In the genomic region with DNA sequence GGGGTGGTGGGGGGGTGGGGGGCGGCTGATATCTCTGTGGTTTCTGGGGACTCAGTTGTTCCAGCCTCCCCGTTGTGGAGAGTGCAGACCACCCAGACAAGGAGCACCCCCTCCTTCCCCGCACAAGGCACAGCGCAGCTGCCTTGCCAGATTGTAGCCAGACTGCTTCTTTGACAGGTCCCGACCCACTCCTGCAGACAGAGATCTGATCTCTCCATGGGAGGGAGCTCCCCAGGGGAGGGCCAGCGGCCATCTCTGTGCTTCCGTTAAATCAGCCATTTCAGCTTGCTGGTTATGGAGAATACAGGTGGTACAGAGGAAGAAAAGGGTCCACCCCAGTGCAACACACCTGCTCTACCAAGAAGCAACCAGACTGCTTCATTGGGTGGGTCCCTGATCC, we compare ENCODE assay signal across 17 cellular contexts.
DNase-seq lines count a peak whose midpoint lies in the region; ATAC-seq and TF ChIP-seq lines count a peak whose summit lies in the region.
"Had no signal": no experiment of that assay in that cellular context is flagged by ENCODE, and none has a peak within 500 bp of the region (broad histone marks: within the 10 kb centered on the region; RNA-seq: fewer than 3 reads in every experiment).

No MANE protein-coding gene starts in this region.

- no peaks in the 10 kb centered on the region for H3K27me3 Mint-ChIP-seq in WTC11 (ENCODE audit: low read depth)

- peaks cover 28% of the 10 kb centered on the region for H3K36me3 Mint-ChIP-seq in WTC11

- H3K27ac ChIP-seq in heart right ventricle, result no peak overlapping the region
- H3K27ac ChIP-seq: BLaER1, SJSA1 had no signal

- no peak overlapping the region for H3K4me3 ChIP-seq in heart right ventricle
- H3K4me3 ChIP-seq: BLaER1, HAP-1, SJSA1 had no signal

- no peak for TF ChIP-seq CTCF in heart right ventricle (IDR thresholded peaks at IDR 0.05)
- TF ChIP-seq CTCF in WTC11 (IDR thresholded peaks at IDR 0.05), result no peak
- no peak for TF ChIP-seq CTCF in GM20000 (IDR thresholded peaks at IDR 0.05; ENCODE audit: extremely low read depth, missing control alignments)

- H3K4me1 ChIP-seq in heart right ventricle, result peaks cover 0 to 9% (median 0%) of the 10 kb centered on the region in 9 donors
- H3K4me1 ChIP-seq: BLaER1, SJSA1 had no signal

- H3K9me3 Mint-ChIP-seq in WTC11, result peaks cover 18% of the 10 kb centered on the region

- H3K27me3 ChIP-seq in heart right ventricle, result no peaks in the 10 kb centered on the region
- H3K27me3 ChIP-seq: SJSA1 had no signal

- WGBS in heart right ventricle, 2 donors, result 54 to 67% methylated on average over 5 to 7 of the region's 7 CpGs

- H3K9me3 ChIP-seq in heart right ventricle, result peaks cover 0 to 17% (median 10%) of the 10 kb centered on the region in 11 donors
- H3K9me3 ChIP-seq: HAP-1, SJSA1 had no signal

- H3K36me3 ChIP-seq in heart right ventricle, result peaks cover 0 to 7% (median 0%) of the 10 kb centered on the region in 9 donors
- H3K36me3 ChIP-seq: HAP-1, SJSA1 had no signal

- POLR2A ChIA-PET in WTC11 (lab: Charles Lee), result interaction anchor here (0.6 kb wide), 1 partner anchor 81 kb away, joined by 3 read pairs; no protein-coding TSS in a partner anchor

- DNase-seq in heart right ventricle, result no peak
- DNase-seq in cardiac septum (ENCODE audit: low spot score), result no peak
- DNase-seq in OCI-M1 (lab: John Stamatoyannopoulos, UW), result peak; percentile 87
- DNase-seq in WTC11 (ENCODE audit: low spot score), result peak; percentile 8
- peak; percentile 12 for DNase-seq in iPS-NIHi7 (ENCODE audit: extremely low spot score)
- DNase-seq in GM20000 (ENCODE audit: low spot score), result no peak
- DNase-seq: DMS79 treated with DMSO at 0.1 percent for 48 hours, NCI-H1105, NCI-H1694 treated with DMSO at 0.1 percent for 48 hours, NCI-H2107, NCI-H226, NCI-H524 had no signal

- peaks cover 25% of the 10 kb centered on the region for H3K4me1 Mint-ChIP-seq in WTC11

- ATAC-seq in heart right ventricle (peak in 5 of 8 donors; percentile 15 to 69 (median 24)), WTC11 (peak; percentile 46; the same call in 1 of the 2 replicates), GM18870 (IDR thresholded peaks at IDR 0.05; ENCODE audit: unreplicated experiment) (no peak)
- no peak for ATAC-seq in activated CD4-positive, CD25-positive, alpha-beta regulatory T cell treated with anti-CD3 and anti-CD28 coated beads, Interleukin-2, amount 50 U/mL, for 24 hours

- no peak overlapping the region for H3K27ac Mint-ChIP-seq in WTC11

- CTCF ChIA-PET in WTC11 (lab: Charles Lee), result interaction anchor here (1.2 kb wide), 1 partner anchor 81 kb away, joined by 3 read pairs; a partner anchor contains a TSS

- H3K4me3 Mint-ChIP-seq in WTC11, result no peak overlapping the region

- intact Hi-C loops in heart right ventricle (cut with DNase I) (no loop called here), cardiac septum (cut with DNase I) (no loop called here)

TF ChIP-seq in WTC11, 78 proteins besides CTCF, POLR2A, EP300 and RAD21:
- TF ChIP-seq CREB1 (CRISPR knock-in tag; IDR thresholded peaks at IDR 0.05), result no peak
- no peak for TF ChIP-seq SMAD4 (CRISPR knock-in tag; IDR thresholded peaks at IDR 0.05)
- TF ChIP-seq, protein P1, sequence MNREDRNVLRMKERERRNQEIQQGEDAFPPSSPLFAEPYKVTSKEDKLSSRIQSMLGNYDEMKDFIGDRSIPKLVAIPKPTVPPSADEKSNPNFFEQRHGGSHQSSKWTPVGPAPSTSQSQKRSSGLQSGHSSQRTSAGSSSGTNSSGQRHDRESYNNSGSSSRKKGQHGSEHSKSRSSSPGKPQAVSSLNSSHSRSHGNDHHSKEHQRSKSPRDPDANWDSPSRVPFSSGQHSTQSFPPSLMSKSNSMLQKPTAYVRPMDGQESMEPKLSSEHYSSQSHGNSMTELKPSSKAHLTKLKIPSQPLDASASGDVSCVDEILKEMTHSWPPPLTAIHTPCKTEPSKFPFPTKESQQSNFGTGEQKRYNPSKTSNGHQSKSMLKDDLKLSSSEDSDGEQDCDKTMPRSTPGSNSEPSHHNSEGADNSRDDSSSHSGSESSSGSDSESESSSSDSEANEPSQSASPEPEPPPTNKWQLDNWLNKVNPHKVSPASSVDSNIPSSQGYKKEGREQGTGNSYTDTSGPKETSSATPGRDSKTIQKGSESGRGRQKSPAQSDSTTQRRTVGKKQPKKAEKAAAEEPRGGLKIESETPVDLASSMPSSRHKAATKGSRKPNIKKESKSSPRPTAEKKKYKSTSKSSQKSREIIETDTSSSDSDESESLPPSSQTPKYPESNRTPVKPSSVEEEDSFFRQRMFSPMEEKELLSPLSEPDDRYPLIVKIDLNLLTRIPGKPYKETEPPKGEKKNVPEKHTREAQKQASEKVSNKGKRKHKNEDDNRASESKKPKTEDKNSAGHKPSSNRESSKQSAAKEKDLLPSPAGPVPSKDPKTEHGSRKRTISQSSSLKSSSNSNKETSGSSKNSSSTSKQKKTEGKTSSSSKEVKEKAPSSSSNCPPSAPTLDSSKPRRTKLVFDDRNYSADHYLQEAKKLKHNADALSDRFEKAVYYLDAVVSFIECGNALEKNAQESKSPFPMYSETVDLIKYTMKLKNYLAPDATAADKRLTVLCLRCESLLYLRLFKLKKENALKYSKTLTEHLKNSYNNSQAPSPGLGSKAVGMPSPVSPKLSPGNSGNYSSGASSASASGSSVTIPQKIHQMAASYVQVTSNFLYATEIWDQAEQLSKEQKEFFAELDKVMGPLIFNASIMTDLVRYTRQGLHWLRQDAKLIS (CRISPR knock-in tag; IDR thresholded peaks at IDR 0.05; ENCODE audit: borderline replicate concordance), result no peak
- TF ChIP-seq JAZF1 (CRISPR knock-in tag; IDR thresholded peaks at IDR 0.05), result no peak
- TF ChIP-seq, protein P2, sequence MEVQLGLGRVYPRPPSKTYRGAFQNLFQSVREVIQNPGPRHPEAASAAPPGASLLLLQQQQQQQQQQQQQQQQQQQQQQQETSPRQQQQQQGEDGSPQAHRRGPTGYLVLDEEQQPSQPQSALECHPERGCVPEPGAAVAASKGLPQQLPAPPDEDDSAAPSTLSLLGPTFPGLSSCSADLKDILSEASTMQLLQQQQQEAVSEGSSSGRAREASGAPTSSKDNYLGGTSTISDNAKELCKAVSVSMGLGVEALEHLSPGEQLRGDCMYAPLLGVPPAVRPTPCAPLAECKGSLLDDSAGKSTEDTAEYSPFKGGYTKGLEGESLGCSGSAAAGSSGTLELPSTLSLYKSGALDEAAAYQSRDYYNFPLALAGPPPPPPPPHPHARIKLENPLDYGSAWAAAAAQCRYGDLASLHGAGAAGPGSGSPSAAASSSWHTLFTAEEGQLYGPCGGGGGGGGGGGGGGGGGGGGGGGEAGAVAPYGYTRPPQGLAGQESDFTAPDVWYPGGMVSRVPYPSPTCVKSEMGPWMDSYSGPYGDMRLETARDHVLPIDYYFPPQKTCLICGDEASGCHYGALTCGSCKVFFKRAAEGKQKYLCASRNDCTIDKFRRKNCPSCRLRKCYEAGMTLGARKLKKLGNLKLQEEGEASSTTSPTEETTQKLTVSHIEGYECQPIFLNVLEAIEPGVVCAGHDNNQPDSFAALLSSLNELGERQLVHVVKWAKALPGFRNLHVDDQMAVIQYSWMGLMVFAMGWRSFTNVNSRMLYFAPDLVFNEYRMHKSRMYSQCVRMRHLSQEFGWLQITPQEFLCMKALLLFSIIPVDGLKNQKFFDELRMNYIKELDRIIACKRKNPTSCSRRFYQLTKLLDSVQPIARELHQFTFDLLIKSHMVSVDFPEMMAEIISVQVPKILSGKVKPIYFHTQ (CRISPR knock-in tag; IDR thresholded peaks at IDR 0.05), result no peak
- TF ChIP-seq MYBL2 (CRISPR knock-in tag; IDR thresholded peaks at IDR 0.05), result no peak
- TF ChIP-seq, protein P3, sequence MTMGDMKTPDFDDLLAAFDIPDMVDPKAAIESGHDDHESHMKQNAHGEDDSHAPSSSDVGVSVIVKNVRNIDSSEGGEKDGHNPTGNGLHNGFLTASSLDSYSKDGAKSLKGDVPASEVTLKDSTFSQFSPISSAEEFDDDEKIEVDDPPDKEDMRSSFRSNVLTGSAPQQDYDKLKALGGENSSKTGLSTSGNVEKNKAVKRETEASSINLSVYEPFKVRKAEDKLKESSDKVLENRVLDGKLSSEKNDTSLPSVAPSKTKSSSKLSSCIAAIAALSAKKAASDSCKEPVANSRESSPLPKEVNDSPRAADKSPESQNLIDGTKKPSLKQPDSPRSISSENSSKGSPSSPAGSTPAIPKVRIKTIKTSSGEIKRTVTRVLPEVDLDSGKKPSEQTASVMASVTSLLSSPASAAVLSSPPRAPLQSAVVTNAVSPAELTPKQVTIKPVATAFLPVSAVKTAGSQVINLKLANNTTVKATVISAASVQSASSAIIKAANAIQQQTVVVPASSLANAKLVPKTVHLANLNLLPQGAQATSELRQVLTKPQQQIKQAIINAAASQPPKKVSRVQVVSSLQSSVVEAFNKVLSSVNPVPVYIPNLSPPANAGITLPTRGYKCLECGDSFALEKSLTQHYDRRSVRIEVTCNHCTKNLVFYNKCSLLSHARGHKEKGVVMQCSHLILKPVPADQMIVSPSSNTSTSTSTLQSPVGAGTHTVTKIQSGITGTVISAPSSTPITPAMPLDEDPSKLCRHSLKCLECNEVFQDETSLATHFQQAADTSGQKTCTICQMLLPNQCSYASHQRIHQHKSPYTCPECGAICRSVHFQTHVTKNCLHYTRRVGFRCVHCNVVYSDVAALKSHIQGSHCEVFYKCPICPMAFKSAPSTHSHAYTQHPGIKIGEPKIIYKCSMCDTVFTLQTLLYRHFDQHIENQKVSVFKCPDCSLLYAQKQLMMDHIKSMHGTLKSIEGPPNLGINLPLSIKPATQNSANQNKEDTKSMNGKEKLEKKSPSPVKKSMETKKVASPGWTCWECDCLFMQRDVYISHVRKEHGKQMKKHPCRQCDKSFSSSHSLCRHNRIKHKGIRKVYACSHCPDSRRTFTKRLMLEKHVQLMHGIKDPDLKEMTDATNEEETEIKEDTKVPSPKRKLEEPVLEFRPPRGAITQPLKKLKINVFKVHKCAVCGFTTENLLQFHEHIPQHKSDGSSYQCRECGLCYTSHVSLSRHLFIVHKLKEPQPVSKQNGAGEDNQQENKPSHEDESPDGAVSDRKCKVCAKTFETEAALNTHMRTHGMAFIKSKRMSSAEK (CRISPR knock-in tag; IDR thresholded peaks at IDR 0.05; ENCODE audit: borderline replicate concordance), result no peak
- TF ChIP-seq ZNF219 (CRISPR knock-in tag; IDR thresholded peaks at IDR 0.05; ENCODE audit: borderline replicate concordance), result no peak
- TF ChIP-seq TCF7 (CRISPR knock-in tag; IDR thresholded peaks at IDR 0.05; ENCODE audit: low read depth), result no peak
- no peak for TF ChIP-seq SOX15 (CRISPR knock-in tag; IDR thresholded peaks at IDR 0.05)

Comparison
In these comparisons a context has a peak if more than half of its experiments do, and no peak if none do; other contexts are left out.
1. ATAC-seq: peak in heart right ventricle (5 of 8) and WTC11 (single experiment); none in activated CD4-positive, CD25-positive, alpha-beta regulatory T cell treated with anti-CD3 and anti-CD28 coated beads, Interleukin-2, amount 50 U/mL, for 24 hours (0 of 2) and GM18870 (single experiment).
2. DNase-seq: peak in OCI-M1 (single experiment), WTC11 (single experiment) and iPS-NIHi7 (single experiment); none in heart right ventricle (0 of 2), cardiac septum (single experiment) and GM20000 (single experiment).